In the genomic region with DNA sequence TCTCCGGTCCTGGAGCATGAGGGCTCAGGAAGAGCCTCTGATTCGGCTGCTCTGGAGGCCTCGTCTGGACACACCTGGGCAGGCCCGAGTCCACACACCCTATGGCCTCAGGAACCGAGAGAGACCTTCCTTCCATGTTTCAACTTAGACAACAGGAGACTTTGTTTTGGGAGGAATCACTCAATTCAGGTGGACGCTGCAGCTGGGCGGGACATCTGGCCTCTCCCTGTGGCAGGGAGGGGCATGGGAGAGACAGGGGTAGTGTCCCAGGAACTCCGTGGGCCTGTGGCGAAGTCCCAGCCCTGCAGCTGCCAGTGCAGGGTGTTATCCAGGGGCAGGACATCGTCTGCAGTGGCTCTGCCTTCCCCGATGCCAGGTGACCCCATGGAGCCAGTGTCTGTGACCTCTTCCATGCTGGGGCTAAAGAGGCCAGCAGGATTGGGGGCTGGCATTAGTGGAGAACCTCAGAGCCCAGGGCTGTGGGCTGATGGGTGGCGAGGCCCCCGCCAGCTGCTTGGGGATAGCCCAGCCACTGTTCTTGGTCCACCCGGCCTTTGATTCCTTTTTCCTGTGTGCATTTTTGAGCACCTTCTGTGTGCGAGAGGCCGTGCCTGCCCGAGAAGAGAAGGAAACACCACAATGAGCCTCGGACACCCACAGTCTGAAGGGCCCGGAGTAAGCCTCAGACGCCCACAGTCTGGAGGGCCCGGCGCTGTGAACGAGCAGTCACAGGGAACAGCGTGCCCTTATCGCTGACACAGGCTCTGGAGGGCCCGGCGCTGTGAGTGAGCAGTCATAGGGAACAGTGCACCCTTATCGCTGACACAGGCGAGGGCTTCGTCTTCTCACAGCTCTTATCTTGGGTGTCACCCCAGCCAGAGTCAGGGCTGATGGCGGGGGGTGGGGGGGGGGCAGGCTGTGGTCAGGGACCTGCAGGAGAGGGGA, we compare ENCODE assay signal across 12 cellular contexts. TPM values are rescaled to one million over a fixed set of nuclear protein-coding genes. Genes with fewer than 3 reads are reported as not detected.
DNase-seq lines count a peak whose midpoint lies in the region; TF ChIP-seq lines count a peak whose summit lies in the region.
"Had no signal": no experiment of that assay in that cellular context is flagged by ENCODE, and none has a peak within 500 bp of the region (broad histone marks: within the 10 kb centered on the region; RNA-seq: fewer than 3 reads in every experiment).

No MANE protein-coding gene starts in this region.

- no peak for TF ChIP-seq CTCF in brain microvascular endothelial cell (IDR thresholded peaks at IDR 0.05; ENCODE audit: low read depth, low read length, missing control alignments)
- TF ChIP-seq CTCF in OCI-LY7 (conservative IDR thresholded peaks at IDR 0.05; ENCODE audit: low read length): no peak

- H3K27ac ChIP-seq in HUES6 (ENCODE audit: low read depth, low read length): 0 out of 2 replicates have a peak overlapping the region, but pooled peaks have one; percentile 44
- H3K27ac ChIP-seq in brain microvascular endothelial cell: peak overlapping the region; percentile 32
- H3K27ac ChIP-seq in skeletal muscle tissue (ENCODE audit: low read depth, low read length): no peak overlapping the region
- H3K27ac ChIP-seq in OCI-LY7 (ENCODE audit: low read depth, low read length, poor library complexity, severe bottlenecking): no peak overlapping the region
- H3K27ac ChIP-seq: epithelial cell of prostate had no signal

- BruUV-seq in OCI-LY7 (replicated peaks; lab: Mats Ljungman, UMichigan): no TSS peak

- H4K20me1 ChIP-seq in OCI-LY7 (ENCODE audit: insufficient read depth, low read length): no peaks in the 10 kb centered on the region

- DNase-seq in brain microvascular endothelial cell: no peak
- DNase-seq in inferior parietal cortex (ENCODE audit: extremely low spot score): peak; percentile 55
- no peak for DNase-seq in amniotic stem cell (lab: John Stamatoyannopoulos, UW)
- DNase-seq in T-helper 9 cell: no peak
- DNase-seq in OCI-LY7 (ENCODE audit: low spot score): no peak
- DNase-seq in epidermal melanocyte (ENCODE audit: insufficient read length, low spot score): no peak
- DNase-seq: activated CD4-positive, alpha-beta T cell treated with anti-CD3 and anti-CD28 coated beads for 48 hours; NCI-H1694; NCI-H69 had no signal

- no peaks in the 10 kb centered on the region for H3K9me3 ChIP-seq in HUES6 (ENCODE audit: control insufficient read depth, insufficient read depth, low read depth, low read length)
- no peaks in the 10 kb centered on the region for H3K9me3 ChIP-seq in skeletal muscle tissue (ENCODE audit: control insufficient read depth in 3 of 3, low read length in 3 of 3)
- no peaks in the 10 kb centered on the region for H3K9me3 ChIP-seq in OCI-LY7 (ENCODE audit: low read length)

- H3K36me3 ChIP-seq in HUES6 (ENCODE audit: control insufficient read depth, insufficient read depth, low read length) (peaks cover 30% of the 10 kb centered on the region), brain microvascular endothelial cell (replicated peaks) (peaks cover 3% of the 10 kb centered on the region), skeletal muscle tissue (ENCODE audit: control insufficient read depth in 3 of 3, insufficient read depth in 3 of 3, low read length in 3 of 3) (no peaks in the 10 kb centered on the region), OCI-LY7 (ENCODE audit: insufficient read depth, low read length) (no peaks in the 10 kb centered on the region)

- H3K27me3 ChIP-seq in HUES6 (ENCODE audit: control insufficient read depth, insufficient read depth, low read length): no peaks in the 10 kb centered on the region
- H3K27me3 ChIP-seq in brain microvascular endothelial cell (replicated peaks): no peaks in the 10 kb centered on the region
- H3K27me3 ChIP-seq in skeletal muscle tissue (ENCODE audit: control insufficient read depth in 3 of 3, insufficient read depth in 3 of 3, low read length in 3 of 3): peaks cover 7 to 27% (median 24%) of the 10 kb centered on the region in 3 donors

- H3K9me2 ChIP-seq in OCI-LY7 (ENCODE audit: insufficient read depth, low read length): no peaks in the 10 kb centered on the region

- H3K79me2 ChIP-seq in OCI-LY7 (ENCODE audit: insufficient read depth, low read depth, low read length): no peaks in the 10 kb centered on the region

- H3K9ac ChIP-seq in HUES6 (ENCODE audit: low read length) (no peak overlapping the region), skeletal muscle tissue (ENCODE audit: low read depth in 1 of 3, low read length in 3 of 3) (peak overlapping the region in 2 of 3 donors; percentile 30 to 50)

- H3K4me3 ChIP-seq in HUES6 (ENCODE audit: low read depth, low read length): no peak overlapping the region
- no peak overlapping the region for H3K4me3 ChIP-seq in brain microvascular endothelial cell (ENCODE audit: low read depth, low read length)
- H3K4me3 ChIP-seq in skeletal muscle tissue (ENCODE audit: low read length in 3 of 3): no peak overlapping the region
- no peak overlapping the region for H3K4me3 ChIP-seq in OCI-LY7 (ENCODE audit: low read depth, low read length, poor library complexity, severe bottlenecking)

- peaks cover 79% of the 10 kb centered on the region for H3K4me1 ChIP-seq in HUES6 (ENCODE audit: control insufficient read depth, insufficient read depth, low read length)
- peaks cover 30 to 35% (median 34%) of the 10 kb centered on the region in 3 donors for H3K4me1 ChIP-seq in skeletal muscle tissue (ENCODE audit: control insufficient read depth in 3 of 3, insufficient read depth in 3 of 3, low read length in 3 of 3)
- no peaks in the 10 kb centered on the region for H3K4me1 ChIP-seq in OCI-LY7 (ENCODE audit: insufficient read depth, low read length, poor library complexity, severe bottlenecking)

- CTCF ChIA-PET in OCI-LY7 (lab: Charles Lee; ENCODE audit: unreplicated experiment): no interaction called here

- H3K4me2 ChIP-seq in OCI-LY7 (ENCODE audit: low read length): no peak overlapping the region

- no peak overlapping the region for H2AFZ ChIP-seq in OCI-LY7 (ENCODE audit: low read length)

- POLR2A ChIA-PET in OCI-LY7 (lab: Charles Lee): no interaction called here

- intact Hi-C loops in OCI-LY7 (cut with micrococcal nuclease; ENCODE audit: unreplicated experiment): no loop called here

- in situ Hi-C loops in brain microvascular endothelial cell (cut with HindIII; ENCODE audit: low pct_ligation_motif_present, low sequenced_read_pairs): no loop called here

RNA-seq across cellular contexts. Expression of a gene that starts 6.2 kb away (rescaled TPM):
- total RNA-seq in skeletal muscle tissue: 59.0 TPM
- 4.9 and 7.4 TPM in 2 replicates for total RNA-seq in OCI-LY7 (2014; rRNA removed; shearing (Covaris generic))
- 0.18 and 0.23 TPM in 2 replicates for total RNA-seq in OCI-LY7 (2022)

Comparison
In these comparisons a context has a peak if more than half of its experiments do, and no peak if none do; other contexts are left out.
1. H3K27ac ChIP-seq: peak in HUES6 (single experiment) and brain microvascular endothelial cell (single experiment); none in skeletal muscle tissue (single experiment) and OCI-LY7 (single experiment).